ENCODE assay signal across 11 cellular contexts in the genomic region with DNA sequence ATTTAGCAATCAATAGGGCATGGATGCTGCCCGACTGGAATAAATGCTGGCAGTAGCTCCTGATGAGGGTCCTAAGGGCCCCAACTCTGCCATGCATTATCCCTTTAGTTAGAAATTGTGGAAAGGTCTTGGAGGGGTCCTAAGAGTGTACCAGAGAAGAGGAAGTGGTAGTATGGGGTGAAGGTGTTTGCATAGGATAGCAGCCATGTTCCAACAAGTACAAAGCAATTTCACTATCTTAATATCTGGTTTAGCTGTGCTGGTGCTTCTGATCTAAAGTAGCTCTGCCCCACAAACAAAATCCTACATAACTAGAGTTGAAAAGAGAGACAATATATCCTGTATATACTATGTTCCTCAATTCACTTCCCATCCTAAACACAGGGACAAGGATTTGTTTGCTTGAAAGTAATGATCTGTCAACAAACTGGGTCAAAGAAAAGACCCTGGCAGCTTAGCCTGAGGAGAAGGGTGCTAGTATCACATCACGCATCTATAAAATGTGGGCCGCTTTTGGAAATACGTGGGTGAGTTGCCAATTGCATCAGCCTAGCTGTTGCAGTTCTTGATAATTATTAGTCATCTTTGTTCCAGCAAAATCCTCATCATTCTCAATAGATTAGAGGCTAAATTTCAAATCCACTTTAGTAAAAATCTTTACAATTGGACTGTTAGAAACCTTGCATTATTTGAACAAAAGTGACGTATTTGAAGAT. TPM values are rescaled to one million over a fixed set of nuclear protein-coding genes. Genes with fewer than 3 reads are reported as not detected.
DNase-seq lines count a peak whose midpoint lies in the region; ATAC-seq and TF ChIP-seq lines count a peak whose summit lies in the region.
"Had no signal": no experiment of that assay in that cellular context is flagged by ENCODE, and none has a peak within 500 bp of the region (broad histone marks: within the 10 kb centered on the region; RNA-seq: fewer than 3 reads in every experiment).

No MANE protein-coding gene starts in this region.

- peaks cover 8% of the 10 kb centered on the region for H3K36me3 Mint-ChIP-seq in activated naive CD4-positive, alpha-beta T cell treated with anti-CD3 and anti-CD28 coated beads, Interleukin-2, amount 50 U/mL, for 24 hours
- peaks cover 8 to 18% of the 10 kb centered on the region in 2 donors for H3K36me3 Mint-ChIP-seq in CD14-positive monocyte

- H3K27me3 Mint-ChIP-seq in activated naive CD4-positive, alpha-beta T cell treated with anti-CD3 and anti-CD28 coated beads, Interleukin-2, amount 50 U/mL, for 24 hours = no peaks in the 10 kb centered on the region
- H3K27me3 Mint-ChIP-seq in CD14-positive monocyte (ENCODE audit: low read depth in 3 of 3) = no peaks in the 10 kb centered on the region

- peaks cover 31% of the 10 kb centered on the region for H3K4me1 Mint-ChIP-seq in activated naive CD4-positive, alpha-beta T cell treated with anti-CD3 and anti-CD28 coated beads, Interleukin-2, amount 50 U/mL, for 24 hours
- H3K4me1 Mint-ChIP-seq in CD14-positive monocyte = peaks cover 8% of the 10 kb centered on the region

- H3K4me3 ChIP-seq in fibroblast of villous mesenchyme (ENCODE audit: low read depth, low read length) = no peak overlapping the region
- H3K4me3 ChIP-seq: heart left ventricle had no signal

- no peaks in the 10 kb centered on the region for H3K9me3 Mint-ChIP-seq in activated naive CD4-positive, alpha-beta T cell treated with anti-CD3 and anti-CD28 coated beads, Interleukin-2, amount 50 U/mL, for 24 hours
- H3K9me3 Mint-ChIP-seq in CD14-positive monocyte = peaks cover 0 to 10% (median 6%) of the 10 kb centered on the region in 7 donors

- H3K4me3 Mint-ChIP-seq in activated naive CD4-positive, alpha-beta T cell treated with anti-CD3 and anti-CD28 coated beads, Interleukin-2, amount 50 U/mL, for 24 hours = no peak overlapping the region
- H3K4me3 Mint-ChIP-seq in CD14-positive monocyte = no peak overlapping the region

- DNase-seq in activated CD4-positive, CD25-positive, alpha-beta regulatory T cell (lab: John Stamatoyannopoulos, UW) = no peak
- DNase-seq in fibroblast of villous mesenchyme (ENCODE audit: low read depth) = peak; percentile 10
- peak; percentile 15 to 41 for DNase-seq in stimulated activated CD8-positive, alpha-beta memory T cell treated with anti-CD3 and anti-CD28 coated beads, Interleukin-7, amount 100 ng/mL, for 48 hours (ENCODE audit: extremely low read depth in 1 of 2, low read depth in 1 of 2)
- no peak for DNase-seq in SHP77 treated with DMSO at 0.1 percent for 48 hours (lab: John Stamatoyannopoulos, UW)
- DNase-seq in CD14-positive monocyte (ENCODE audit: low spot score) = no peak
- no peak for DNase-seq in activated gamma-delta T cell (lab: John Stamatoyannopoulos, UW)
- DNase-seq: activated effector memory CD4-positive, alpha-beta T cell treated with anti-CD3 and anti-CD28 coated beads, Interleukin-2, amount 50 U/mL, for 16 hours; heart left ventricle; NCI-H524 had no signal

- no peak for TF ChIP-seq CTCF in fibroblast of villous mesenchyme (IDR thresholded peaks at IDR 0.05; ENCODE audit: insufficient read depth, low read depth, low read length)
- no peak for TF ChIP-seq CTCF in CD14-positive monocyte (IDR thresholded peaks at IDR 0.05)

- peak; percentile 17 to 64 for ATAC-seq in activated CD4-positive, CD25-positive, alpha-beta regulatory T cell treated with anti-CD3 and anti-CD28 coated beads, Interleukin-2, amount 50 U/mL, for 24 hours
- ATAC-seq: heart left ventricle had no signal

- H3K27ac Mint-ChIP-seq in activated naive CD4-positive, alpha-beta T cell treated with anti-CD3 and anti-CD28 coated beads, Interleukin-2, amount 50 U/mL, for 24 hours = peak overlapping the region; percentile 60
- no peak overlapping the region for H3K27ac Mint-ChIP-seq in CD14-positive monocyte

- intact Hi-C loops in CD14-positive monocyte (cut with micrococcal nuclease) = loop anchor here (5.0 to 10.0 kb wide), 2 partner anchors 55 to 62 kb away; no protein-coding TSS in a partner anchor

RNA-seq across cellular contexts. Expression of a gene that starts 33.4 kb away (rescaled TPM):
- 19.0 and 28.5 TPM in 2 replicates for total RNA-seq in fibroblast of villous mesenchyme
- 10 to 100 TPM; 15.2 to 16.0 TPM for polyA plus RNA-seq in CD14-positive monocyte

Comparison
In these comparisons a context has a peak if more than half of its experiments do, and no peak if none do; other contexts are left out.
1. DNase-seq: peak in fibroblast of villous mesenchyme (single experiment) and stimulated activated CD8-positive, alpha-beta memory T cell treated with anti-CD3 and anti-CD28 coated beads, Interleukin-7, amount 100 ng/mL, for 48 hours (2 of 2); none in activated CD4-positive, CD25-positive, alpha-beta regulatory T cell (0 of 4), SHP77 treated with DMSO at 0.1 percent for 48 hours (single experiment), CD14-positive monocyte (single experiment) and activated gamma-delta T cell (single experiment).